In the genomic region with DNA sequence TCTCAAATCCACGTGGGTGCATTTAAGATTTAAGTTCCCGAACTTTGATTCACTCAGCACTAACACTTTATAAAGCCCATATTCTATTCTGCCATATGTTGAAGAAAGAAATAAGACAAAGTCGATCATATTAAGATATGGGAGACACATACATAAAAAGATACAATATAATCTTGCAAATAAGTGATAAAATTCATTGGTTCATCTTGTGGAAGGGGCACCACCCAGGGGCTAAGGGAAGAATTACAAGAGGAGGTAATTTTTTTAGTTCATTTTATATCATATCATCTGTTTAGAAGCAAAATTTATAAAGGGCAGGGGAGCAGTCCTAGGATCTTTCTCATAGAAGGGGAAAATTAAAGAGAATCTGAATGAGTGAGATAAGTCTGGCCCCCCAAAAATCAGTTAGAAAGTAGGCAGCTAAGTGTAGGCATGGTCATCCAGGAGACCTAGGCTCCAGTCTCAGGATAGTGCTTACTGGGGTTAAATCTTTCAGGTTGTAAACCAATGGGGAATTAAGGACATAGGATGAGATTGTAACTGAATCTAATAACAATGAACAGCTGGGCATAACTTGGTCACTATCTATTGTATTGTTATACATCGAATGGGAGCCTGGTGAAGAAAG, we compare ENCODE assay signal across 9 cellular contexts.
DNase-seq lines count a peak whose midpoint lies in the region; ATAC-seq and TF ChIP-seq lines count a peak whose summit lies in the region.
"Had no signal": no experiment of that assay in that cellular context is flagged by ENCODE, and none has a peak within 500 bp of the region (broad histone marks: within the 10 kb centered on the region; RNA-seq: fewer than 3 reads in every experiment).

No MANE protein-coding gene starts in this region.

- H3K4me2 ChIP-seq in HCT116 (ENCODE audit: low read length) = no peak overlapping the region

- TF ChIP-seq POLR2A in HCT116 (IDR thresholded peaks at IDR 0.05; ENCODE audit: borderline replicate concordance, extremely low read depth, insufficient read depth, insufficient read length) = no peak

- no peaks in the 10 kb centered on the region for H4K20me1 ChIP-seq in HCT116 (ENCODE audit: insufficient read depth)

- CTCF ChIA-PET in Caco-2 (lab: Charles Lee) (no interaction called here), HCT116 (lab: Charles Lee) (no interaction called here)

- H3K27me3 Mint-ChIP-seq in Caco-2 (ENCODE audit: insufficient read depth, unreplicated experiment) = no peaks in the 10 kb centered on the region

- peak; percentile 33 to 34 for TF ChIP-seq CTCF in Caco-2 (IDR thresholded peaks at IDR 0.05; ENCODE audit: insufficient read depth in 1 of 2, low read depth in 1 of 2, low read length in 1 of 2, severe bottlenecking in 1 of 2, unreplicated experiment in 1 of 2)
- TF ChIP-seq CTCF in HCT116 (IDR thresholded peaks at IDR 0.05 in 2 of 3, conservative IDR thresholded peaks at IDR 0.05 in 1 of 3; ENCODE audit: borderline replicate concordance in 1 of 3, insufficient read depth in 1 of 3, low read depth in 2 of 3, low read length in 2 of 3) = peak; percentile 32 to 70 (median 54); a peak in 5 of 6 replicates
- TF ChIP-seq CTCF in WERI-Rb-1 (IDR thresholded peaks at IDR 0.05; ENCODE audit: low read depth, low read length) = 0 out of 2 replicates have a peak, but pooled peaks have one; percentile 8

- TF ChIP-seq RAD21 in HCT116 (IDR thresholded peaks at IDR 0.05; ENCODE audit: low read depth) = peak; percentile 54

- ATAC-seq in HCT116 (peak; percentile 49), GM18909 (IDR thresholded peaks at IDR 0.05; ENCODE audit: poor library complexity, unreplicated experiment) (no peak), GM18861 (IDR thresholded peaks at IDR 0.05; ENCODE audit: unreplicated experiment) (no peak)

- no peaks in the 10 kb centered on the region for H3K27me3 ChIP-seq in Caco-2 (replicated peaks; ENCODE audit: control insufficient read depth, insufficient read depth, low read length)
- H3K27me3 ChIP-seq in HCT116 (ENCODE audit: insufficient read depth, low read length) = no peaks in the 10 kb centered on the region
- no peaks in the 10 kb centered on the region for H3K27me3 ChIP-seq in WERI-Rb-1 (ENCODE audit: insufficient read depth, low read depth, severe bottlenecking)

- BruUV-seq in Caco-2 (replicated peaks; lab: Mats Ljungman, UMichigan) (no TSS peak), HCT116 (replicated peaks; lab: Mats Ljungman, UMichigan) (no TSS peak)

- peak overlapping the region; percentile 35 for H3K27ac Mint-ChIP-seq in Caco-2 (ENCODE audit: unreplicated experiment)

- no peaks in the 10 kb centered on the region for H3K9me2 ChIP-seq in HCT116 (ENCODE audit: insufficient read depth)

- POLR2A ChIA-PET in Caco-2 (lab: Charles Lee) = no interaction called here
- POLR2A ChIA-PET in HCT116 (lab: Charles Lee) = no interaction called here

- H3K4me3 ChIP-seq in Caco-2 (ENCODE audit: low read depth, low read length) (no peak overlapping the region), HCT116 (replicated peaks in 1 of 2; ENCODE audit: low read depth in 1 of 2, low read length in 2 of 2) (no peak overlapping the region), WERI-Rb-1 (ENCODE audit: low read depth, low read length) (no peak overlapping the region)

- RAD21 ChIA-PET in HCT116 (lab: Charles Lee; ENCODE audit: low non-redundant PET in 1 of 2, low total read pairs in 2 of 2, uncharacterized antibody in 2 of 2, unreplicated experiment in 2 of 2) = no interaction called here

- H3K36me3 Mint-ChIP-seq in Caco-2 (ENCODE audit: insufficient read depth, unreplicated experiment) = peaks cover 4% of the 10 kb centered on the region

- H3K9me3 ChIP-seq in Caco-2 (no peaks in the 10 kb centered on the region; the same call in 1 of the 2 replicates), HCT116 (ENCODE audit: control insufficient read depth in 1 of 2, insufficient read depth in 1 of 2, low read depth in 1 of 2, low read length in 2 of 2) (no peaks in the 10 kb centered on the region), WERI-Rb-1 (ENCODE audit: severe bottlenecking) (no peaks in the 10 kb centered on the region)

- intact Hi-C loops in Caco-2 (cut with micrococcal nuclease; ENCODE audit: unreplicated experiment) = no loop called here
- intact Hi-C loops in HCT116 (cut with micrococcal nuclease) = loop anchor here (10.0 kb wide), 1 partner anchor 1906 kb away; no protein-coding TSS in a partner anchor

- no peaks in the 10 kb centered on the region for H3K36me3 ChIP-seq in Caco-2 (ENCODE audit: control insufficient read depth, insufficient read depth, low read length)
- no peaks in the 10 kb centered on the region; a peak in 1 of 4 replicates for H3K36me3 ChIP-seq in HCT116 (ENCODE audit: control insufficient read depth in 1 of 2, insufficient read depth in 2 of 2, low read length in 2 of 2)
- no peaks in the 10 kb centered on the region for H3K36me3 ChIP-seq in WERI-Rb-1

- H3K4me3 Mint-ChIP-seq in Caco-2 (ENCODE audit: unreplicated experiment) = no peak overlapping the region

- H3K27ac ChIP-seq in HCT116 (ENCODE audit: low read depth, low read length) (no peak overlapping the region), WERI-Rb-1 (no peak overlapping the region)

- H3K79me2 ChIP-seq in HCT116 (ENCODE audit: insufficient read depth, low read length) = no peaks in the 10 kb centered on the region

- H3K9ac ChIP-seq in HCT116 (ENCODE audit: low read length) = no peak overlapping the region

- DNase-seq in Caco-2 = peak in 1 of 2 experiments; percentile 5
- no peak for DNase-seq in HCT116 (ENCODE audit: low read depth, low spot score)
- no peak for DNase-seq in WERI-Rb-1
- DNase-seq in kidney tubule cell (ENCODE audit: low spot score) = peak; percentile 13
- no peak for DNase-seq in inferior parietal cortex (ENCODE audit: extremely low spot score)
- no peak for DNase-seq in midbrain (lab: John Stamatoyannopoulos, UW)
- DNase-seq: NCI-H1417 treated with DMSO at 0.1 percent for 48 hours had no signal

- no peaks in the 10 kb centered on the region for H3K9me3 Mint-ChIP-seq in Caco-2 (ENCODE audit: unreplicated experiment)

- H2AFZ ChIP-seq in HCT116 (ENCODE audit: low read depth, low read length, poor library complexity, severe bottlenecking) = no peak overlapping the region

- no peaks in the 10 kb centered on the region for H3K4me1 ChIP-seq in Caco-2
- peaks cover 5% of the 10 kb centered on the region in 2 experiments; a peak in 2 of 4 replicates for H3K4me1 ChIP-seq in HCT116 (ENCODE audit: control insufficient read depth in 1 of 2, insufficient read depth in 2 of 2, low read length in 2 of 2)

- no peaks in the 10 kb centered on the region for H3K4me1 Mint-ChIP-seq in Caco-2 (ENCODE audit: low read depth, unreplicated experiment)

TF ChIP-seq in HCT116, 20 proteins besides CTCF, POLR2A, EP300 and RAD21:
- TF ChIP-seq JUND (IDR thresholded peaks at IDR 0.05) = no peak
- TF ChIP-seq, protein P1, sequence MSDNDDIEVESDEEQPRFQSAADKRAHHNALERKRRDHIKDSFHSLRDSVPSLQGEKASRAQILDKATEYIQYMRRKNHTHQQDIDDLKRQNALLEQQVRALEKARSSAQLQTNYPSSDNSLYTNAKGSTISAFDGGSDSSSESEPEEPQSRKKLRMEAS (IDR thresholded peaks at IDR 0.05) = no peak
- TF ChIP-seq YY1 (IDR thresholded peaks at IDR 0.05; ENCODE audit: extremely low read depth, insufficient replicate concordance, low read depth, low read length) = no peak
- TF ChIP-seq, protein P2, sequence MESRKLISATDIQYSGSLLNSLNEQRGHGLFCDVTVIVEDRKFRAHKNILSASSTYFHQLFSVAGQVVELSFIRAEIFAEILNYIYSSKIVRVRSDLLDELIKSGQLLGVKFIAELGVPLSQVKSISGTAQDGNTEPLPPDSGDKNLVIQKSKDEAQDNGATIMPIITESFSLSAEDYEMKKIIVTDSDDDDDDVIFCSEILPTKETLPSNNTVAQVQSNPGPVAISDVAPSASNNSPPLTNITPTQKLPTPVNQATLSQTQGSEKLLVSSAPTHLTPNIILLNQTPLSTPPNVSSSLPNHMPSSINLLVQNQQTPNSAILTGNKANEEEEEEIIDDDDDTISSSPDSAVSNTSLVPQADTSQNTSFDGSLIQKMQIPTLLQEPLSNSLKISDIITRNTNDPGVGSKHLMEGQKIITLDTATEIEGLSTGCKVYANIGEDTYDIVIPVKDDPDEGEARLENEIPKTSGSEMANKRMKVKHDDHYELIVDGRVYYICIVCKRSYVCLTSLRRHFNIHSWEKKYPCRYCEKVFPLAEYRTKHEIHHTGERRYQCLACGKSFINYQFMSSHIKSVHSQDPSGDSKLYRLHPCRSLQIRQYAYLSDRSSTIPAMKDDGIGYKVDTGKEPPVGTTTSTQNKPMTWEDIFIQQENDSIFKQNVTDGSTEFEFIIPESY (IDR thresholded peaks at IDR 0.05; ENCODE audit: extremely low read depth, insufficient replicate concordance, low read length) = no peak
- TF ChIP-seq CEBPB (IDR thresholded peaks at IDR 0.05; ENCODE audit: low read depth) = peak; percentile 13; the same call in 1 of the 2 replicates
TF ChIP-seq in HCT116: peak in this region for 1.
